Comparison of ENCODE assay signal across 13 cellular contexts in genomic region chr12:88958153-88958552, GRCh38.
A peak's percentile ranks its signal among the peaks of the same experiment; 100 is the strongest.
DNase-seq lines count a peak whose midpoint lies in the region; ATAC-seq and TF ChIP-seq lines count a peak whose summit lies in the region.
"Had no signal": no experiment of that assay in that cellular context is flagged by ENCODE, and none has a peak within 500 bp of the region (broad histone marks: within the 10 kb centered on the region; RNA-seq: fewer than 3 reads in every experiment).

No MANE protein-coding gene starts in this region.

- TF ChIP-seq CTCF in omental fat pad (IDR thresholded peaks at IDR 0.05) = no peak

- DNase-seq in DMS79 treated with DMSO at 0.1 percent for 48 hours (lab: John Stamatoyannopoulos, UW) (peak; percentile 82), NCI-H1105 treated with DMSO at 0.1 percent for 48 hours (lab: John Stamatoyannopoulos, UW) (peak; percentile 86), NCI-H345 (lab: John Stamatoyannopoulos, UW) (peak; percentile 78), iPS DF 19.7 (ENCODE audit: low read depth, low spot score) (peak; percentile 61), omental fat pad (ENCODE audit: low spot score) (no peak)
- no peak for DNase-seq in activated naive CD4-positive, alpha-beta T cell treated with anti-CD3 and anti-CD28 coated beads, Interleukin-2, amount 50 U/mL, for 16 hours
- DNase-seq: activated CD8-positive, alpha-beta T cell treated with anti-CD3 and anti-CD28 coated beads for 36 hours; activated T-cell treated with anti-CD3 and anti-CD28 coated beads, Interleukin-2, amount 50 U/mL, for 4 hours; kidney glomerular epithelial cell; MG63; NCI-H524 treated with DMSO at 0.1 percent for 48 hours had no signal

- ATAC-seq in HG03571 (IDR thresholded peaks at IDR 0.05; ENCODE audit: unreplicated experiment) (no peak), HG03108 (IDR thresholded peaks at IDR 0.05; ENCODE audit: unreplicated experiment) (no peak), omental fat pad (ENCODE audit: low FRiP score) (no peak)
- ATAC-seq: activated CD8-positive, alpha-beta T cell treated with anti-CD3 and anti-CD28 coated beads for 36 hours; activated T-cell treated with anti-CD3 and anti-CD28 coated beads, Interleukin-2, amount 50 U/mL, for 4 hours had no signal

Comparison
In these comparisons a context has a peak if more than half of its experiments do, and no peak if none do; other contexts are left out.
1. DNase-seq: peak in DMS79 treated with DMSO at 0.1 percent for 48 hours (single experiment), NCI-H1105 treated with DMSO at 0.1 percent for 48 hours (single experiment), NCI-H345 (single experiment) and iPS DF 19.7 (single experiment); none in activated naive CD4-positive, alpha-beta T cell treated with anti-CD3 and anti-CD28 coated beads, Interleukin-2, amount 50 U/mL, for 16 hours (single experiment) and omental fat pad (single experiment).